Comparison of ENCODE assay signal across 10 cellular contexts in genomic region chr3:46186856-46187700, GRCh38. TPM values are rescaled to one million over a fixed set of nuclear protein-coding genes. Genes with fewer than 3 reads are reported as not detected.
DNase-seq lines count a peak whose midpoint lies in the region; ATAC-seq and TF ChIP-seq lines count a peak whose summit lies in the region.
"Had no signal": no experiment of that assay in that cellular context is flagged by ENCODE, and none has a peak within 500 bp of the region (broad histone marks: within the 10 kb centered on the region; RNA-seq: fewer than 3 reads in every experiment).

No MANE protein-coding gene starts in this region.

- H3K27ac ChIP-seq in DND-41 (ENCODE audit: low read length) (peak overlapping the region; percentile 60), gastrocnemius medialis (no peak overlapping the region)

- H3K9me3 ChIP-seq in DND-41 (ENCODE audit: insufficient read depth, low read length, severe bottlenecking) (no peaks in the 10 kb centered on the region), gastrocnemius medialis (no peaks in the 10 kb centered on the region)

- no peak overlapping the region for H3K4me3 Mint-ChIP-seq in activated CD4-positive, alpha-beta memory T cell treated with anti-CD3 and anti-CD28 coated beads, Interleukin-2, amount 10 ng/mL, durations not matched to agents 7 days and 5 days

- no peak overlapping the region for H3K9ac ChIP-seq in DND-41 (ENCODE audit: low read depth, low read length)

- ATAC-seq in DND-41 (ENCODE audit: insufficient read depth, low read depth), result peak; percentile 94
- ATAC-seq in GM19452 (IDR thresholded peaks at IDR 0.05; ENCODE audit: unreplicated experiment), result peak; percentile 82
- ATAC-seq in HG03342 (IDR thresholded peaks at IDR 0.05; ENCODE audit: unreplicated experiment), result peak; percentile 78
- ATAC-seq in gastrocnemius medialis, result no peak
- ATAC-seq: K562 had no signal

- peaks cover 17% of the 10 kb centered on the region for H3K27me3 Mint-ChIP-seq in activated CD4-positive, alpha-beta memory T cell treated with anti-CD3 and anti-CD28 coated beads, Interleukin-2, amount 10 ng/mL, durations not matched to agents 7 days and 5 days

- H4K20me1 ChIP-seq in DND-41 (ENCODE audit: insufficient read depth, low read length), result no peaks in the 10 kb centered on the region

- CTCF ChIA-PET in activated CD4-positive, alpha-beta memory T cell treated with anti-CD3 and anti-CD28 coated beads, Interleukin-2, amount 10 ng/mL, durations not matched to agents 7 days and 5 days (lab: Charles Lee), result interaction anchor here (1.2 to 2.0 kb wide), 3 partner anchors 21 to 191 kb away, joined by 3 to 8 read pairs (median 5); partner anchors contain the start of gene CCR1

- in situ Hi-C loops in gastrocnemius medialis (cut with MboI; ENCODE audit: low sequenced_read_pairs in 4 of 4), result no loop called here

- peaks cover 8% of the 10 kb centered on the region for H3K36me3 Mint-ChIP-seq in activated CD4-positive, alpha-beta memory T cell treated with anti-CD3 and anti-CD28 coated beads, Interleukin-2, amount 10 ng/mL, durations not matched to agents 7 days and 5 days (ENCODE audit: low read depth)

- H3K4me1 Mint-ChIP-seq in activated CD4-positive, alpha-beta memory T cell treated with anti-CD3 and anti-CD28 coated beads, Interleukin-2, amount 10 ng/mL, durations not matched to agents 7 days and 5 days, result peaks cover 31% of the 10 kb centered on the region

- TF ChIP-seq POLR2A in gastrocnemius medialis (IDR thresholded peaks at IDR 0.05), result no peak

- H3K36me3 ChIP-seq in DND-41 (ENCODE audit: insufficient read depth, low read length) (no peaks in the 10 kb centered on the region), gastrocnemius medialis (no peaks in the 10 kb centered on the region)

- H3K9me3 Mint-ChIP-seq in activated CD4-positive, alpha-beta memory T cell treated with anti-CD3 and anti-CD28 coated beads, Interleukin-2, amount 10 ng/mL, durations not matched to agents 7 days and 5 days, result peaks cover 9% of the 10 kb centered on the region

- H3K27me3 ChIP-seq in DND-41 (ENCODE audit: insufficient read depth, low read length, poor library complexity) (no peaks in the 10 kb centered on the region), gastrocnemius medialis (no peaks in the 10 kb centered on the region)

- no peak overlapping the region for H3K4me3 ChIP-seq in DND-41 (ENCODE audit: low read depth in 1 of 2, low read length in 2 of 2)
- H3K4me3 ChIP-seq in gastrocnemius medialis, result no peak overlapping the region
- H3K4me3 ChIP-seq: K562 had no signal

- peak overlapping the region; percentile 44 for H3K27ac Mint-ChIP-seq in activated CD4-positive, alpha-beta memory T cell treated with anti-CD3 and anti-CD28 coated beads, Interleukin-2, amount 10 ng/mL, durations not matched to agents 7 days and 5 days

- H3K79me2 ChIP-seq in DND-41 (ENCODE audit: insufficient read depth, low read length), result no peaks in the 10 kb centered on the region

- TF ChIP-seq CTCF in DND-41 (IDR thresholded peaks at IDR 0.05; ENCODE audit: borderline replicate concordance, extremely low read depth, low read length, poor library complexity, severe bottlenecking) (no peak), gastrocnemius medialis (IDR thresholded peaks at IDR 0.05 in 4 of 5, conservative IDR thresholded peaks at IDR 0.05 in 1 of 5) (no peak)

- no peak overlapping the region for H2AFZ ChIP-seq in DND-41 (ENCODE audit: low read depth, low read length)

- POLR2A ChIA-PET in activated CD4-positive, alpha-beta memory T cell treated with anti-CD3 and anti-CD28 coated beads, Interleukin-2, amount 10 ng/mL, durations not matched to agents 7 days and 5 days (lab: Charles Lee), result interaction anchor here (0.9 to 1.6 kb wide), 5 partner anchors 70 to 184 kb away, joined by 3 to 6 read pairs (median 3); no protein-coding TSS in a partner anchor

- peaks cover 24% of the 10 kb centered on the region for H3K4me1 ChIP-seq in DND-41 (ENCODE audit: insufficient read depth, low read length)
- H3K4me1 ChIP-seq in gastrocnemius medialis, result no peaks in the 10 kb centered on the region

- intact Hi-C loops in gastrocnemius medialis (cut with DNase I; ENCODE audit: low total_unique reads), result no loop called here

- DNase-seq in DND-41, result peak; percentile 46
- peak; percentile 32 for DNase-seq in activated CD4-positive, alpha-beta memory T cell treated with anti-CD3 and anti-CD28 coated beads, Interleukin-2, amount 10 ng/mL, durations not matched to agents 7 days and 5 days
- no peak for DNase-seq in cortex of kidney (lab: John Stamatoyannopoulos, UW)
- DNase-seq in hypothalamus (lab: John Stamatoyannopoulos, UW), result no peak
- DNase-seq in NCI-H2107 (lab: John Stamatoyannopoulos, UW), result no peak
- no peak for DNase-seq in gastrocnemius medialis
- DNase-seq: activated CD4-positive, alpha-beta T cell treated with anti-CD3 and anti-CD28 coated beads for 1 hour had no signal

- peak overlapping the region; percentile 46 for H3K4me2 ChIP-seq in DND-41 (ENCODE audit: insufficient read depth, low read length)

RNA-seq across cellular contexts. Expression of gene CCR1, which starts 21.0 kb away (rescaled TPM):
- total RNA-seq in activated CD4-positive, alpha-beta memory T cell treated with anti-CD3 and anti-CD28 coated beads, Interleukin-2, amount 10 ng/mL, durations not matched to agents 7 days and 5 days, result 10 to 100 TPM; 20.0 to 20.7 TPM
- 1 to 10 TPM in 3 of 4 donors, under 1 TPM in 1; 0.53 to 2.3 (median 1.9) TPM for total RNA-seq in gastrocnemius medialis
- total RNA-seq: K562 had no signal

RNA-seq across cellular contexts. Expression of gene CCR3, which starts 55.2 kb away (rescaled TPM):
- total RNA-seq in activated CD4-positive, alpha-beta memory T cell treated with anti-CD3 and anti-CD28 coated beads, Interleukin-2, amount 10 ng/mL, durations not matched to agents 7 days and 5 days, result 1 to 10 TPM; 1.2 to 1.9 TPM
- not detected for total RNA-seq in gastrocnemius medialis
- total RNA-seq: K562 had no signal

Comparison
In these comparisons a context has a peak if more than half of its experiments do, and no peak if none do; other contexts are left out.
1. ATAC-seq: peak in DND-41 (single experiment), GM19452 (single experiment) and HG03342 (single experiment); none in gastrocnemius medialis (0 of 2).
2. DNase-seq: peak in DND-41 (single experiment) and activated CD4-positive, alpha-beta memory T cell treated with anti-CD3 and anti-CD28 coated beads, Interleukin-2, amount 10 ng/mL, durations not matched to agents 7 days and 5 days (single experiment); none in cortex of kidney (single experiment), hypothalamus (0 of 51), NCI-H2107 (single experiment) and gastrocnemius medialis (0 of 2).
3. RNA of gene CCR1, which starts 21.0 kb away (total RNA-seq): 20.0 to 20.7 TPM in activated CD4-positive, alpha-beta memory T cell treated with anti-CD3 and anti-CD28 coated beads, Interleukin-2, amount 10 ng/mL, durations not matched to agents 7 days and 5 days; 0.53 to 2.3 TPM in gastrocnemius medialis; every median in the first group is over 4 times any median in the second.